ENCODE assay signal across 8 cellular contexts in the genomic region with DNA sequence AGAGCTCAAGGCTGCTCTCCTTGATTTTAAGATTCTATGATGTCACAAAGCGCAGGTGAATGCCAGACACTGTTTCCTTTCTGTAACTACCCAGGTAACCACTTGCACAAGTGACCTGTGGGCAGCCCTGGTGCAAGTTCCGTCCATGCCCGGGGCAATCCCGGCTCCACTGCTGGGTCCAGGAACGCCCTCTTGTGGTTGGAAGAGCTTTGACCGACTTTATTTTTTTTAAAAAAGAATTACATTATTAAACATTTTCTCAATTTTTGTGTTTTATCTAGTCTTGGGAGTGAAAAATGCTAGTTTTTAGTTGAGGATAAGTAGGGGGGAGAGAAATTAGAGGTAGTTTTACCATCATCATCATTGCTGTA.
DNase-seq lines count a peak whose midpoint lies in the region; ATAC-seq and TF ChIP-seq lines count a peak whose summit lies in the region.

No MANE protein-coding gene starts in this region.

- no peak overlapping the region for H3K4me3 Mint-ChIP-seq in stimulated activated naive CD8-positive, alpha-beta T cell treated with anti-CD3 and anti-CD28 coated beads, Interleukin-15, amount 100 ng/mL, for 72 hours

- peak; percentile 10 for TF ChIP-seq CTCF in fibroblast of the aortic adventitia (IDR thresholded peaks at IDR 0.05; ENCODE audit: insufficient read depth, low read length)

- no peak overlapping the region for H3K4me3 ChIP-seq in fibroblast of the aortic adventitia (ENCODE audit: low read depth, low read length)

- no peak overlapping the region for H3K27ac Mint-ChIP-seq in stimulated activated naive CD8-positive, alpha-beta T cell treated with anti-CD3 and anti-CD28 coated beads, Interleukin-15, amount 100 ng/mL, for 72 hours

- H3K9me3 Mint-ChIP-seq in stimulated activated naive CD8-positive, alpha-beta T cell treated with anti-CD3 and anti-CD28 coated beads, Interleukin-15, amount 100 ng/mL, for 72 hours, result peaks cover 0 to 7% of the 10 kb centered on the region in 2 donors

- ATAC-seq in GM18868 (IDR thresholded peaks at IDR 0.05; ENCODE audit: unreplicated experiment) (peak; percentile 9), HG03039 (IDR thresholded peaks at IDR 0.05; ENCODE audit: unreplicated experiment) (no peak)
- ATAC-seq in stimulated activated naive CD8-positive, alpha-beta T cell treated with anti-CD3 and anti-CD28 coated beads, Interleukin-15, amount 100 ng/mL, for 72 hours, result no peak

- H3K4me1 Mint-ChIP-seq in stimulated activated naive CD8-positive, alpha-beta T cell treated with anti-CD3 and anti-CD28 coated beads, Interleukin-15, amount 100 ng/mL, for 72 hours, result peaks cover 6% of the 10 kb centered on the region

- DNase-seq in RPMI8226, result peak; percentile 16
- DNase-seq in fibroblast of the aortic adventitia (ENCODE audit: low read depth), result no peak
- peak; percentile 2 for DNase-seq in renal cortical epithelial cell (ENCODE audit: low read depth)
- no peak for DNase-seq in stimulated activated naive CD8-positive, alpha-beta T cell treated with anti-CD3 and anti-CD28 coated beads, Interleukin-15, amount 100 ng/mL, for 72 hours
- DNase-seq in NCI-H510A treated with DMSO at 0.1 percent for 48 hours (lab: John Stamatoyannopoulos, UW), result no peak
- no peak for DNase-seq in cortex of kidney (lab: John Stamatoyannopoulos, UW)

- peaks cover 69% of the 10 kb centered on the region for H3K27me3 Mint-ChIP-seq in stimulated activated naive CD8-positive, alpha-beta T cell treated with anti-CD3 and anti-CD28 coated beads, Interleukin-15, amount 100 ng/mL, for 72 hours

Comparison
In these comparisons a context has a peak if more than half of its experiments do, and no peak if none do; other contexts are left out.
1. DNase-seq: peak in RPMI8226 (single experiment) and renal cortical epithelial cell (single experiment); none in fibroblast of the aortic adventitia (single experiment), stimulated activated naive CD8-positive, alpha-beta T cell treated with anti-CD3 and anti-CD28 coated beads, Interleukin-15, amount 100 ng/mL, for 72 hours (0 of 2), NCI-H510A treated with DMSO at 0.1 percent for 48 hours (single experiment) and cortex of kidney (single experiment).